In the genomic region with DNA sequence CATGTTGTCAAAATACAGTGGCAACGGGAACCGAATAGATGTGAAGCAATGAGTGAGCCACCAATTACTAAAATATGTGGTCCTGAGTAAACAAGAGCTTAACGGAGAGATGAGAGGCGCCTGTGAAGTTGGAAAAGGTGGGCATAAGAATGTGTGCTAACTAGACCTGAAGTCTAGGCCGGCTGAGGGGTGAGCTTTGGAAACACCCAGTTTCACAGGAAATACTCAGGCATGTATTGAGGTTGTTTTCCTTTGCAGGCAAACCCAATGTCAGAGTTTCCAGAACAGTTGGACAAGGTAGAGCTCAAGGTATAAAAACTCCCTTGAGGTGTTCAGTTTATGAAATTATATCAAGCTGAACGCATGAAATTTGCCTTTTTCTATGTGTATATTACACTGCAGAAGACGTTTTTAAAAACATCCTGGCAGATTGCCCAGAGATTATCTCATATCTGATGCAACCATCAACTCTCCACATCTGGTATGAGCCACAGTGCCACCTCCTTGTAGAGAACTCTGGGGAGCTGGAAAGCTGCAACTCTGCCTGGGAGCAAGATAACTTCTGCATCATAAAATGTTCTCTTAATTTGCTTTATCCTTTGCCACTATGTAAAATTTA, we compare ENCODE assay signal across 9 cellular contexts. TPM values are rescaled to one million over a fixed set of nuclear protein-coding genes. Genes with fewer than 3 reads are reported as not detected.
DNase-seq lines count a peak whose midpoint lies in the region; ATAC-seq and TF ChIP-seq lines count a peak whose summit lies in the region.
"Had no signal": no experiment of that assay in that cellular context is flagged by ENCODE, and none has a peak within 500 bp of the region (broad histone marks: within the 10 kb centered on the region; RNA-seq: fewer than 3 reads in every experiment).

No MANE protein-coding gene starts in this region.

- peak overlapping the region in 1 of 8 donors; percentile 20 for H3K4me3 Mint-ChIP-seq in CD4-positive, alpha-beta memory T cell
- H3K4me3 Mint-ChIP-seq in activated CD8-positive, alpha-beta memory T cell treated with anti-CD3 and anti-CD28 coated beads, Interleukin-2, amount 10 ng/mL, durations not matched to agents 7 days and 5 days = no peak overlapping the region
- H3K4me3 Mint-ChIP-seq: effector memory CD8-positive, alpha-beta T cell had no signal

- no peak for ATAC-seq in activated CD8-positive, alpha-beta memory T cell treated with anti-CD3 and anti-CD28 coated beads, Interleukin-2, amount 10 ng/mL, durations not matched to agents 7 days and 5 days
- ATAC-seq in HG03342 (IDR thresholded peaks at IDR 0.05; ENCODE audit: unreplicated experiment) = no peak
- ATAC-seq: effector memory CD8-positive, alpha-beta T cell had no signal

- H3K9me3 Mint-ChIP-seq in CD4-positive, alpha-beta memory T cell = no peaks in the 10 kb centered on the region
- H3K9me3 Mint-ChIP-seq in activated CD8-positive, alpha-beta memory T cell treated with anti-CD3 and anti-CD28 coated beads, Interleukin-2, amount 10 ng/mL, durations not matched to agents 7 days and 5 days (ENCODE audit: low read depth) = no peaks in the 10 kb centered on the region
- H3K9me3 Mint-ChIP-seq: effector memory CD8-positive, alpha-beta T cell had no signal

- peak; percentile 8 to 50 (median 32) for DNase-seq in CD4-positive, alpha-beta memory T cell
- DNase-seq in HPDE6-E6E7 (ENCODE audit: extremely low spot score) = peak; percentile 47
- peak; percentile 79 for DNase-seq in RPMI8226
- DNase-seq in fibroblast of gingiva (ENCODE audit: low read depth) = peak; percentile 89
- no peak for DNase-seq in activated CD8-positive, alpha-beta memory T cell treated with anti-CD3 and anti-CD28 coated beads, Interleukin-2, amount 10 ng/mL, durations not matched to agents 7 days and 5 days
- DNase-seq in dorsolateral prefrontal cortex = no peak
- DNase-seq in GOT3 (lab: John Stamatoyannopoulos, UW) = no peak

- H3K36me3 ChIP-seq in CD4-positive, alpha-beta memory T cell (ENCODE audit: insufficient read depth, low read length) = no peaks in the 10 kb centered on the region

- H3K36me3 Mint-ChIP-seq in CD4-positive, alpha-beta memory T cell = peaks cover 0 to 1% of the 10 kb centered on the region in 2 donors
- H3K36me3 Mint-ChIP-seq in activated CD8-positive, alpha-beta memory T cell treated with anti-CD3 and anti-CD28 coated beads, Interleukin-2, amount 10 ng/mL, durations not matched to agents 7 days and 5 days = no peaks in the 10 kb centered on the region

- peak overlapping the region in 4 of 7 donors; percentile 1 to 39 (median 8) for H3K27ac Mint-ChIP-seq in CD4-positive, alpha-beta memory T cell
- no peak overlapping the region for H3K27ac Mint-ChIP-seq in activated CD8-positive, alpha-beta memory T cell treated with anti-CD3 and anti-CD28 coated beads, Interleukin-2, amount 10 ng/mL, durations not matched to agents 7 days and 5 days
- H3K27ac Mint-ChIP-seq: effector memory CD8-positive, alpha-beta T cell had no signal

- intact Hi-C loops in CD4-positive, alpha-beta memory T cell (cut with micrococcal nuclease) = no loop called here
- intact Hi-C loops in dorsolateral prefrontal cortex (cut with DNase I) = no loop called here

- H3K4me1 ChIP-seq in CD4-positive, alpha-beta memory T cell (ENCODE audit: insufficient read depth, low read length) = peaks cover 13% of the 10 kb centered on the region

- no peaks in the 10 kb centered on the region for H3K27me3 ChIP-seq in CD4-positive, alpha-beta memory T cell (ENCODE audit: insufficient read depth, low read length)
- no peaks in the 10 kb centered on the region for H3K27me3 ChIP-seq in dorsolateral prefrontal cortex

- H3K27ac ChIP-seq in CD4-positive, alpha-beta memory T cell (ENCODE audit: low read depth, low read length) = no peak overlapping the region
- H3K27ac ChIP-seq in dorsolateral prefrontal cortex = peak overlapping the region in 1 of 59 donors; percentile 44

- CTCF ChIA-PET in CD4-positive, alpha-beta memory T cell (lab: Charles Lee; ENCODE audit: partially characterized antibody) = no interaction called here
- CTCF ChIA-PET in activated CD8-positive, alpha-beta memory T cell treated with anti-CD3 and anti-CD28 coated beads, Interleukin-2, amount 10 ng/mL, durations not matched to agents 7 days and 5 days (lab: Charles Lee) = no interaction called here

- POLR2A ChIA-PET in CD4-positive, alpha-beta memory T cell (lab: Charles Lee; ENCODE audit: partially characterized antibody) = no interaction called here

- H3K9me3 ChIP-seq in CD4-positive, alpha-beta memory T cell (ENCODE audit: control insufficient read depth in 1 of 2, low read length in 2 of 2) = no peaks in the 10 kb centered on the region

- peaks cover 13 to 27% (median 17%) of the 10 kb centered on the region in 4 donors for H3K4me1 Mint-ChIP-seq in CD4-positive, alpha-beta memory T cell
- H3K4me1 Mint-ChIP-seq in activated CD8-positive, alpha-beta memory T cell treated with anti-CD3 and anti-CD28 coated beads, Interleukin-2, amount 10 ng/mL, durations not matched to agents 7 days and 5 days = peaks cover 20% of the 10 kb centered on the region

- no peak overlapping the region for H3K4me3 ChIP-seq in CD4-positive, alpha-beta memory T cell (ENCODE audit: low read length in 2 of 2)
- H3K4me3 ChIP-seq in dorsolateral prefrontal cortex = no peak overlapping the region

- peak in 2 of 56 donors; percentile 16 to 19 for TF ChIP-seq CTCF in dorsolateral prefrontal cortex (IDR thresholded peaks at IDR 0.05 in 54 of 56, conservative IDR thresholded peaks at IDR 0.05 in 2 of 56; ENCODE audit: low read depth in 1 of 56, partially characterized antibody in 56 of 56)

- H3K27me3 Mint-ChIP-seq in CD4-positive, alpha-beta memory T cell = peaks cover 0 to 4% of the 10 kb centered on the region in 2 donors
- peaks cover 3% of the 10 kb centered on the region for H3K27me3 Mint-ChIP-seq in activated CD8-positive, alpha-beta memory T cell treated with anti-CD3 and anti-CD28 coated beads, Interleukin-2, amount 10 ng/mL, durations not matched to agents 7 days and 5 days
- H3K27me3 Mint-ChIP-seq: effector memory CD8-positive, alpha-beta T cell had no signal

RNA-seq across cellular contexts. Expression of gene WDSUB1, which starts 3.9 kb away (rescaled TPM):
- 1 to 10 TPM; 6.1 to 7.5 TPM for total RNA-seq in CD4-positive, alpha-beta memory T cell
- polyA plus RNA-seq in CD4-positive, alpha-beta memory T cell = 1 to 10 TPM; 5.8 to 7.6 TPM
- total RNA-seq in activated CD8-positive, alpha-beta memory T cell treated with anti-CD3 and anti-CD28 coated beads, Interleukin-2, amount 10 ng/mL, durations not matched to agents 7 days and 5 days = 1 to 10 TPM; 4.8 to 5.1 TPM
- total RNA-seq in dorsolateral prefrontal cortex = 10 to 100 TPM in 114 of 120 experiments, 1 to 10 TPM in 6; 8.6 to 20.5 (median 13.3) TPM

Comparison
In these comparisons a context has a peak if more than half of its experiments do, and no peak if none do; other contexts are left out.
1. DNase-seq: peak in CD4-positive, alpha-beta memory T cell (5 of 5), HPDE6-E6E7 (single experiment), RPMI8226 (single experiment) and fibroblast of gingiva (single experiment); none in activated CD8-positive, alpha-beta memory T cell treated with anti-CD3 and anti-CD28 coated beads, Interleukin-2, amount 10 ng/mL, durations not matched to agents 7 days and 5 days (single experiment), dorsolateral prefrontal cortex (0 of 10) and GOT3 (single experiment).